In genomic region chr7:68121056-68121455, GRCh38 we compare ENCODE assay signal across 36 cellular contexts.
"Had no signal": no experiment of that assay in that cellular context is flagged by ENCODE, and none has a peak within 500 bp of the region (broad histone marks: within the 10 kb centered on the region; RNA-seq: fewer than 3 reads in every experiment).

No MANE protein-coding gene starts in this region.

- H3K4me1 Mint-ChIP-seq: activated B cell treated with CpG ODN at 0.5 μM for 24 hours; activated CD4-positive, alpha-beta T cell treated with anti-CD3 and anti-CD28 coated beads, Interleukin-2, amount 10 ng/mL, durations not matched to agents 24 days and 14 days; activated naive CD8-positive, alpha-beta T cell treated with anti-CD3 and anti-CD28 coated beads for 36 hours; activated T-helper 17 cell treated with anti-CD3 and anti-CD28 coated beads, Interleukin-2, amount 50 U/mL, for 72 hours had no signal

- H3K27ac ChIP-seq: adrenal gland, body of pancreas, brain microvascular endothelial cell, breast epithelium, VCaP had no signal

- H3K36me3 ChIP-seq: adrenal gland, brain microvascular endothelial cell, breast epithelium had no signal

- H3K27me3 ChIP-seq: adrenal gland, body of pancreas, brain microvascular endothelial cell, breast epithelium had no signal

- H3K9me3 ChIP-seq: adrenal gland had no signal

- H3K4me1 ChIP-seq: adrenal gland, body of pancreas, breast epithelium had no signal

- H3K27me3 Mint-ChIP-seq: activated B cell treated with CpG ODN at 0.5 μM for 24 hours; activated CD4-positive, alpha-beta memory T cell treated with anti-CD3 and anti-CD28 coated beads for 36 hours; activated CD4-positive, alpha-beta T cell treated with anti-CD3 and anti-CD28 coated beads, Interleukin-2, amount 10 ng/mL, durations not matched to agents 24 days and 14 days; activated CD8-positive, alpha-beta T cell treated with anti-CD3 and anti-CD28 coated beads for 36 hours; activated naive CD8-positive, alpha-beta T cell treated with anti-CD3 and anti-CD28 coated beads for 36 hours; activated T-helper 17 cell treated with anti-CD3 and anti-CD28 coated beads, Interleukin-2, amount 50 U/mL, for 72 hours had no signal

- FAIRE-seq: astrocyte, colon, TTC549 had no signal

- H3K4me3 Mint-ChIP-seq: activated B cell treated with CpG ODN at 0.5 μM for 24 hours; activated CD4-positive, alpha-beta memory T cell treated with anti-CD3 and anti-CD28 coated beads for 36 hours; activated CD4-positive, alpha-beta T cell treated with anti-CD3 and anti-CD28 coated beads, Interleukin-2, amount 10 ng/mL, durations not matched to agents 24 days and 14 days; activated CD8-positive, alpha-beta T cell treated with anti-CD3 and anti-CD28 coated beads for 36 hours; activated naive CD4-positive, alpha-beta T cell treated with anti-CD3 and anti-CD28 coated beads for 36 hours; activated naive CD8-positive, alpha-beta T cell treated with anti-CD3 and anti-CD28 coated beads for 36 hours; activated T-cell treated with anti-CD3 and anti-CD28 coated beads, Interleukin-2, amount 50 U/mL, for 4 hours; activated T-cell treated with anti-CD3 and anti-CD28 coated beads, Interleukin-2, amount 50 U/mL, for 72 hours; activated T-helper 1 cell treated with anti-CD3 and anti-CD28 coated beads, Interleukin-12 subunit alpha, Interleukin-12 subunit beta, Interleukin-2, Interleukin-4 antibody, amounts not matched to agents 30 ng/mL and 10 ng/mL and 1 ng/mL, durations not matched to agents 14 hours and 24 hours and 36 hours; activated T-helper 17 cell treated with anti-CD3 and anti-CD28 coated beads, Interleukin-2, amount 50 U/mL, for 72 hours; T-helper 2 cell treated with Interferon-gamma antibody and Interleukin-4, amounts not matched to agents 5 μg/mL and 100 μg/mL, for 36 hours had no signal

- H3K27ac Mint-ChIP-seq: activated B cell treated with CpG ODN at 0.5 μM for 24 hours; activated CD4-positive, alpha-beta memory T cell treated with anti-CD3 and anti-CD28 coated beads for 36 hours; activated CD4-positive, alpha-beta T cell treated with anti-CD3 and anti-CD28 coated beads, Interleukin-2, amount 10 ng/mL, durations not matched to agents 24 days and 14 days; activated CD8-positive, alpha-beta T cell treated with anti-CD3 and anti-CD28 coated beads for 36 hours; activated naive CD4-positive, alpha-beta T cell treated with anti-CD3 and anti-CD28 coated beads for 36 hours; activated naive CD4-positive, alpha-beta T cell treated with anti-CD3 and anti-CD28 coated beads, Interleukin-2, amount 50 U/mL, for 72 hours; activated naive CD8-positive, alpha-beta T cell treated with anti-CD3 and anti-CD28 coated beads for 36 hours; activated T-cell treated with anti-CD3 and anti-CD28 coated beads, Interleukin-2, amount 50 U/mL, for 72 hours; activated T-helper 1 cell treated with anti-CD3 and anti-CD28 coated beads, Interleukin-12 subunit alpha, Interleukin-12 subunit beta, Interleukin-2, Interleukin-4 antibody, amounts not matched to agents 30 ng/mL and 10 ng/mL and 1 ng/mL, durations not matched to agents 14 hours and 24 hours and 36 hours; activated T-helper 17 cell treated with anti-CD3 and anti-CD28 coated beads, Interleukin-2, amount 50 U/mL, for 72 hours; T-helper 2 cell treated with Interferon-gamma antibody and Interleukin-4, amounts not matched to agents 5 μg/mL and 100 μg/mL, for 36 hours had no signal

- H3K4me3 ChIP-seq: adrenal gland, body of pancreas, breast epithelium had no signal

- H3K36me3 Mint-ChIP-seq: activated CD4-positive, alpha-beta memory T cell treated with anti-CD3 and anti-CD28 coated beads for 36 hours; activated naive CD8-positive, alpha-beta T cell treated with anti-CD3 and anti-CD28 coated beads for 36 hours had no signal

- DNase-seq: activated B cell treated with CpG ODN at 0.5 μM for 24 hours; activated CD4-positive, alpha-beta memory T cell treated with anti-CD3 and anti-CD28 coated beads for 36 hours; activated CD4-positive, alpha-beta T cell treated with anti-CD3 and anti-CD28 coated beads for 4 hours; activated CD4-positive, alpha-beta T cell treated with anti-CD3 and anti-CD28 coated beads, Interleukin-2, amount 10 ng/mL, durations not matched to agents 24 days and 14 days; activated CD4-positive, alpha-beta T cell treated with anti-CD3 and anti-CD28 coated beads, Interleukin-2, amount 50 U/mL, for 1 hour; activated CD4-positive, alpha-beta T cell treated with anti-CD3 and anti-CD28 coated beads, Interleukin-2, amount 50 U/mL, for 4 hours; activated CD4-positive, CD25-positive, alpha-beta regulatory T cell treated with anti-CD3 and anti-CD28 coated beads, Interleukin-2, amount 50 U/mL, for 72 hours; activated CD8-positive, alpha-beta memory T cell treated with anti-CD3 and anti-CD28 coated beads, Interleukin-2, amount 50 U/mL, for 4 hours; activated CD8-positive, alpha-beta T cell treated with anti-CD3 and anti-CD28 coated beads for 36 hours; activated effector memory CD4-positive, alpha-beta T cell treated with anti-CD3 and anti-CD28 coated beads, Interleukin-2, amount 50 U/mL, for 16 hours; activated gamma-delta T cell treated with Interleukin-2 at 50 U/mL for 16 hours; activated naive CD4-positive, alpha-beta T cell; activated naive CD4-positive, alpha-beta T cell treated with anti-CD3 and anti-CD28 coated beads for 36 hours; activated naive CD4-positive, alpha-beta T cell treated with anti-CD3 and anti-CD28 coated beads, Interleukin-2, amount 50 U/mL, for 16 hours; activated naive CD8-positive, alpha-beta T cell treated with anti-CD3 and anti-CD28 coated beads for 36 hours; activated T-cell treated with anti-CD3 and anti-CD28 coated beads for 4 hours; activated T-cell treated with anti-CD3 and anti-CD28 coated beads, Interleukin-2, amount 50 U/mL, for 1 hour; activated T-cell treated with anti-CD3 and anti-CD28 coated beads, Interleukin-2, amount 50 U/mL, for 4 hours; activated T-cell treated with anti-CD3 and anti-CD28 coated beads, Interleukin-2, amount 50 U/mL, for 72 hours; adrenal gland; amniotic stem cell; aorta; body of pancreas; brain microvascular endothelial cell; central memory CD4-positive, alpha-beta T cell; T-helper 2 cell; T-helper 9 cell had no signal
